Comparison of ENCODE assay signal across 19 cellular contexts in the genomic region with DNA sequence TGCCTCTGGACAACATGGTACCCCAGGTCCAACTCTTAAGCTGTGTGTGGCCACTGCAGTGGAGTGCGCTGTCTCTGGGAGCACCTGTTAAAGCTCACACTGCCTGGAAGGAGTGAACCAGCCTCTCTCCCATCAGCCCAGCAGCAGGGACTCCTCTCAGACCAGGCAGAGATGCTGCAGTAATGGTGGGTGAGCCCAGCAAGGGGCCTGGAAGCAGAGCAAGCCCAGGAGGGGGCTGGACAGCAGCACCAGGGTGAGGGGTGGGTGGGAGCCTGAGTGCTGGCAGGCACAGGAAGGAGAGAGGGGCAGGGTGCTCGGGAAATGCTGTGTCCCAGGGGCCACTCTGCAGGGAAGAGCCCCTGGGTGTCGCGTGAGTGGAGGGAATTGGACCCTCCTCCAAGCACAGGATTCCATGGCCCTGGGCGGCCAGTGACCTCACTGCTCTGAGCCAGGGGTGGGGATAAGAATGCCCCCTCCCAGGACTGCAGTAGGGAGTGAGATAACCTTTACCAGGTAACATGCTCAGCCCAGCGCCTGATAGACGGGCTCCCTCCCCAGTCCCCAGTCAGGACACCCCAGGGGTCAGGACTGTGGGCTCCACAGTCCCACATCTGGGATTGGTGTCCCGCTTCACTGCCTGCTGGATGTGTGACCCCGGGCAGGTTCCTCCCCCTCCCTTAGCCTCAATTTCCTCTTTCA.
A peak's percentile ranks its signal among the peaks of the same experiment; 100 is the strongest.
DNase-seq lines count a peak whose midpoint lies in the region; ATAC-seq and TF ChIP-seq lines count a peak whose summit lies in the region.
"Had no signal": no experiment of that assay in that cellular context is flagged by ENCODE, and none has a peak within 500 bp of the region (broad histone marks: within the 10 kb centered on the region; RNA-seq: fewer than 3 reads in every experiment).

No MANE protein-coding gene starts in this region.

- H3K9me3 ChIP-seq in BLaER1, result no peaks in the 10 kb centered on the region
- no peaks in the 10 kb centered on the region for H3K9me3 ChIP-seq in esophagus muscularis mucosa
- no peaks in the 10 kb centered on the region for H3K9me3 ChIP-seq in spleen
- H3K9me3 ChIP-seq: body of pancreas had no signal

- no peak for ATAC-seq in GM19395 (IDR thresholded peaks at IDR 0.05; ENCODE audit: unreplicated experiment)
- ATAC-seq: activated naive CD8-positive, alpha-beta T cell treated with anti-CD3 and anti-CD28 coated beads, Interleukin-2, amount 50 U/mL, for 24 hours; body of pancreas; CD8-positive, alpha-beta T cell; Panc1 had no signal

- H3K9ac ChIP-seq in BLaER1, result no peak overlapping the region

- TF ChIP-seq POLR2A in esophagus muscularis mucosa (IDR thresholded peaks at IDR 0.05; ENCODE audit: low read depth), result no peak
- TF ChIP-seq POLR2A in spleen (IDR thresholded peaks at IDR 0.05), result no peak

- H3K27ac ChIP-seq in BLaER1 (no peak overlapping the region), esophagus muscularis mucosa (replicated peaks in 1 of 4) (no peak overlapping the region), spleen (no peak overlapping the region)
- H3K27ac ChIP-seq: body of pancreas, WERI-Rb-1 had no signal

- TF ChIP-seq CTCF in esophagus muscularis mucosa (IDR thresholded peaks at IDR 0.05) (no peak), spleen (IDR thresholded peaks at IDR 0.05 in 8 of 11, conservative IDR thresholded peaks at IDR 0.05 in 3 of 11) (no peak)

- H3K4me1 ChIP-seq in BLaER1 (peaks cover 75% of the 10 kb centered on the region), esophagus muscularis mucosa (no peaks in the 10 kb centered on the region), spleen (no peaks in the 10 kb centered on the region)
- H3K4me1 ChIP-seq: body of pancreas had no signal

- H3K36me3 ChIP-seq in BLaER1, result no peaks in the 10 kb centered on the region
- H3K36me3 ChIP-seq in esophagus muscularis mucosa, result no peaks in the 10 kb centered on the region
- H3K36me3 ChIP-seq in spleen, result no peaks in the 10 kb centered on the region
- H3K36me3 ChIP-seq: WERI-Rb-1 had no signal

- no peak for TF ChIP-seq EP300 in esophagus muscularis mucosa (IDR thresholded peaks at IDR 0.05)

- intact Hi-C loops in esophagus muscularis mucosa (cut with DNase I), result no loop called here
- intact Hi-C loops in spleen (cut with DNase I; ENCODE audit: low total_unique reads), result no loop called here

- H3K4me2 ChIP-seq in BLaER1, result peak overlapping the region; percentile 78

- H3K27me3 ChIP-seq in BLaER1 (no peaks in the 10 kb centered on the region), esophagus muscularis mucosa (peaks cover 0 to 65% (median 0%) of the 10 kb centered on the region in 4 donors), spleen (replicated peaks in 1 of 7) (peaks cover 0 to 66% (median 0%) of the 10 kb centered on the region in 7 donors)

- H3K4me3 ChIP-seq in BLaER1 (no peak overlapping the region), esophagus muscularis mucosa (no peak overlapping the region), spleen (no peak overlapping the region)
- H3K4me3 ChIP-seq: body of pancreas had no signal

- 84% methylated on average over 9 of the region's 9 CpGs for WGBS in esophagus muscularis mucosa
- 75 to 84% (median 78%) methylated on average over 9 of the region's 9 CpGs for WGBS in spleen, 5 donors

- no peaks in the 10 kb centered on the region for H4K20me1 ChIP-seq in BLaER1

- peak; percentile 1 for DNase-seq in ELF-1 (ENCODE audit: low read depth, low spot score)
- DNase-seq in esophagus muscularis mucosa (ENCODE audit: extremely low spot score), result peak; percentile 84
- peak; percentile 37 for DNase-seq in spleen
- DNase-seq in A172 (ENCODE audit: low spot score), result no peak
- DNase-seq in epidermal melanocyte (ENCODE audit: insufficient read length, low spot score), result no peak
- DNase-seq: activated naive CD8-positive, alpha-beta T cell treated with anti-CD3 and anti-CD28 coated beads, Interleukin-2, amount 50 U/mL, for 24 hours; body of pancreas; effector memory CD4-positive, alpha-beta T cell; GDM1; kidney; NCI-H1417; NCI-H510A treated with DMSO at 0.1 percent for 48 hours; NK-92 treated with Interleukin-12 subunit alpha and Interleukin-12 subunit beta, amount 100 ng/mL, for 24 hours; nucleus accumbens; WERI-Rb-1 had no signal

Comparison
In these comparisons a context has a peak if more than half of its experiments do, and no peak if none do; other contexts are left out.
1. DNase-seq: peak in ELF-1 (single experiment), esophagus muscularis mucosa (single experiment) and spleen (single experiment); none in A172 (single experiment) and epidermal melanocyte (single experiment).